8 cellular contexts compared by ENCODE assay signal in the genomic region with DNA sequence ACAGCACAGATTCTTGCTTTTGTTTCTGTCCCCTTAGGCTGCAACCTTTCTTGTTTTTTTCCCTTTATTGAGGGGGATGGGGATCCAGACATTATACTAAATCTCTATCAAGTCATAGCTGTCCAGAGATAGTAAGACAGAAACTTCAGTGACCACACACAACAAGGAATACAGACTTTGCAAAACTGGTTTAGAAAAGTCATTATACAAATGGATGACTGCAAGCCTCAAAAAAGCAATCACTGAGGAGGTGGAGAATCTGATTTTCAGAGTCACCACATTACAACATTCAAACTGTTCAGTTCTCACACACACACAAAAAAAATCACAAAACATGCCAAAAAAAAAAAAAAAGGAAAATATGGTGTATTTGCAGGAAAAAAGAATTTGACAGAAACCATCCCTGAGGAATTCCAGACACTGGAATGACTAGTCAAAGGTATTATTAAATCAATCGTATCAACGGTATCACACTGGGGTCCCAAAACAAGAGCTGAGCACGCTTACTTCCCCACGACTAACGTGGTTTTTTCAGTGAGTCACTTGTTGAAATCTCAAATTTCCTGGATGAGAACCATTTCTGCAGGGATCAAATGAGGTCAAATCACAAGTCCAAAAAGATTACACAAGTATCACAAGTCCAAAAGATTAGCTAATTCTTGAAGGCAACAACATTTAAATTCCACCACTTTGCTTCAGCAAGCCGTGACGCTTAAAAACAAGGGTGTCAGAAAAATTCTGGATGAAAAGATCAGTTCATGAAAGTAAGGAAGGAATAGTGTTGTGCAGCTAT. TPM values are rescaled to one million over a fixed set of nuclear protein-coding genes. Genes with fewer than 3 reads are reported as not detected.
A peak's percentile ranks its signal among the peaks of the same experiment; 100 is the strongest.
DNase-seq lines count a peak whose midpoint lies in the region; ATAC-seq and TF ChIP-seq lines count a peak whose summit lies in the region.

No MANE protein-coding gene starts in this region.

- H2BK120ac ChIP-seq in trophoblast cell (ENCODE audit: insufficient read depth, low read length, poor library complexity) = no peak overlapping the region

- peaks cover 97% of the 10 kb centered on the region for H3K79me2 ChIP-seq in GM23338 (replicated peaks; ENCODE audit: insufficient read depth)
- H3K79me2 ChIP-seq in trophoblast cell (ENCODE audit: control insufficient read depth, insufficient read depth, low read length, poor library complexity) = peaks cover 8% of the 10 kb centered on the region

- no peak for TF ChIP-seq POLR2A in erythroblast (IDR thresholded peaks at IDR 0.05; ENCODE audit: low read length)

- no peak overlapping the region for H2AK5ac ChIP-seq in trophoblast cell (ENCODE audit: low read length)

- H3K23ac ChIP-seq in trophoblast cell (ENCODE audit: low read length) = no peak overlapping the region

- peaks cover 86% of the 10 kb centered on the region for H3K4me1 ChIP-seq in GM23338 (ENCODE audit: insufficient read depth)
- peaks cover 3 to 5% of the 10 kb centered on the region in 2 experiments for H3K4me1 ChIP-seq in trophoblast cell (ENCODE audit: control insufficient read depth in 1 of 2, insufficient read depth in 2 of 2, low read length in 2 of 2)

- H3K36me3 ChIP-seq in GM23338 (ENCODE audit: insufficient read depth) (0 out of 2 replicates have a peak, but pooled peaks cover under 1% of the 10 kb centered on the region), trophoblast cell (ENCODE audit: control insufficient read depth in 1 of 2, insufficient read depth in 2 of 2, low read length in 2 of 2) (peaks cover 3% of the 10 kb centered on the region in 2 experiments)

- H3K14ac ChIP-seq in trophoblast cell (ENCODE audit: low read length) = no peak overlapping the region

- H3K9me3 ChIP-seq in trophoblast cell (ENCODE audit: insufficient read depth, low read depth, low read length) = peaks cover 4% of the 10 kb centered on the region

- H3K4me1 Mint-ChIP-seq in GM23338 = peaks cover 58% of the 10 kb centered on the region
- H3K4me1 Mint-ChIP-seq in type B pancreatic cell (ENCODE audit: unreplicated experiment) = no peaks in the 10 kb centered on the region

- H3K9ac ChIP-seq in trophoblast cell (ENCODE audit: low read length) = no peak overlapping the region

- no peak overlapping the region for H3K18ac ChIP-seq in trophoblast cell (ENCODE audit: low read length)

- H4K91ac ChIP-seq in trophoblast cell (ENCODE audit: low read depth, low read length) = no peak overlapping the region

- H3K27ac Mint-ChIP-seq in GM23338 (peak overlapping the region; percentile 78), type B pancreatic cell (no peak overlapping the region)

- H3K4me3 Mint-ChIP-seq in GM23338 (no peak overlapping the region), type B pancreatic cell (no peak overlapping the region)

- H3K27ac ChIP-seq in GM23338 (ENCODE audit: low read depth) = peak overlapping the region; percentile 88
- no peak overlapping the region for H3K27ac ChIP-seq in trophoblast cell (ENCODE audit: low read depth, low read length)
- peak overlapping the region in 1 of 2 donors; percentile 21 for H3K27ac ChIP-seq in coronary artery

- no peaks in the 10 kb centered on the region for H3F3A ChIP-seq in GM23338 (replicated peaks; ENCODE audit: low read depth)

- no peaks in the 10 kb centered on the region; the same call in 1 of the 2 replicates for H4K20me1 ChIP-seq in GM23338 (replicated peaks; ENCODE audit: insufficient read depth)

- no peak for TF ChIP-seq CTCF in GM23338 (conservative IDR thresholded peaks at IDR 0.05; ENCODE audit: low read depth in 2 of 2)
- TF ChIP-seq CTCF in type B pancreatic cell (conservative IDR thresholded peaks at IDR 0.05) = no peak
- TF ChIP-seq CTCF in coronary artery (IDR thresholded peaks at IDR 0.05) = no peak

- peaks cover 2% of the 10 kb centered on the region for H3K79me1 ChIP-seq in trophoblast cell (ENCODE audit: low read length)

- peak overlapping the region; percentile 34 for H3K4ac ChIP-seq in trophoblast cell (ENCODE audit: low read depth, low read length)

- H2BK12ac ChIP-seq in trophoblast cell (ENCODE audit: low read length) = no peak overlapping the region

- H3K36me3 Mint-ChIP-seq in GM23338 (ENCODE audit: low read depth) (peaks cover 34% of the 10 kb centered on the region), type B pancreatic cell (peaks cover 11% of the 10 kb centered on the region)

- ATAC-seq in GM23338 (no peak), SK-N-SH treated with all-trans-retinoic acid at 6 μM for 48 hours (peak; percentile 32), HG03442 (IDR thresholded peaks at IDR 0.05; ENCODE audit: unreplicated experiment) (no peak)

- H3K9me3 Mint-ChIP-seq in GM23338 = peaks cover 16% of the 10 kb centered on the region
- H3K9me3 Mint-ChIP-seq in type B pancreatic cell = peaks cover 5% of the 10 kb centered on the region

- H3K4me3 ChIP-seq in GM23338 (peak overlapping the region; percentile 27; the same call in 1 of the 2 replicates), trophoblast cell (ENCODE audit: low read depth, low read length) (no peak overlapping the region), coronary artery (no peak overlapping the region)

- DNase-seq in GM23338 (ENCODE audit: low spot score) (no peak), erythroblast (lab: John Stamatoyannopoulos, UW) (peak; percentile 16 to 21), trophoblast cell (peak in 1 of 2 donors; percentile 40), type B pancreatic cell (ENCODE audit: extremely low spot score, unreplicated experiment) (no peak), coronary artery (ENCODE audit: low spot score) (no peak)
- DNase-seq in activated CD8-positive, alpha-beta memory T cell treated with anti-CD3 and anti-CD28 coated beads for 24 hours = no peak

- H3K9me2 ChIP-seq in GM23338 (ENCODE audit: insufficient read depth) = no peaks in the 10 kb centered on the region

- peaks cover 4% of the 10 kb centered on the region for H3K27me3 Mint-ChIP-seq in GM23338 (ENCODE audit: insufficient read depth, low read depth, poor library complexity)
- no peaks in the 10 kb centered on the region for H3K27me3 Mint-ChIP-seq in type B pancreatic cell

- no peak overlapping the region for H2AFZ ChIP-seq in GM23338
- no peak overlapping the region for H2AFZ ChIP-seq in trophoblast cell (ENCODE audit: insufficient read depth, low read length, poor library complexity)

- no peak overlapping the region for H4K8ac ChIP-seq in trophoblast cell (ENCODE audit: low read depth, low read length)

- H4K12ac ChIP-seq in trophoblast cell (ENCODE audit: low read depth, low read length) = no peak overlapping the region

- WGBS in trophoblast cell (ENCODE audit: extremely low coverage, insufficient coverage, insufficient read length) = no CpG with 5 or more reads among the region's 7 CpGs

- no peak overlapping the region for H2BK5ac ChIP-seq in trophoblast cell (ENCODE audit: low read depth, low read length, poor library complexity)

- H3K4me2 ChIP-seq in GM23338 (peak overlapping the region; percentile 26), trophoblast cell (ENCODE audit: low read length) (no peak overlapping the region)

- H3K27me3 ChIP-seq in GM23338 (ENCODE audit: insufficient read depth) (no peaks in the 10 kb centered on the region), trophoblast cell (ENCODE audit: insufficient read depth, low read length) (no peaks in the 10 kb centered on the region)

TF ChIP-seq in GM23338, 12 proteins besides CTCF, POLR2A, EP300 and RAD21:
- TF ChIP-seq, protein P1, sequence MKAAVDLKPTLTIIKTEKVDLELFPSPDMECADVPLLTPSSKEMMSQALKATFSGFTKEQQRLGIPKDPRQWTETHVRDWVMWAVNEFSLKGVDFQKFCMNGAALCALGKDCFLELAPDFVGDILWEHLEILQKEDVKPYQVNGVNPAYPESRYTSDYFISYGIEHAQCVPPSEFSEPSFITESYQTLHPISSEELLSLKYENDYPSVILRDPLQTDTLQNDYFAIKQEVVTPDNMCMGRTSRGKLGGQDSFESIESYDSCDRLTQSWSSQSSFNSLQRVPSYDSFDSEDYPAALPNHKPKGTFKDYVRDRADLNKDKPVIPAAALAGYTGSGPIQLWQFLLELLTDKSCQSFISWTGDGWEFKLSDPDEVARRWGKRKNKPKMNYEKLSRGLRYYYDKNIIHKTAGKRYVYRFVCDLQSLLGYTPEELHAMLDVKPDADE (IDR thresholded peaks at IDR 0.05) = no peak
- TF ChIP-seq EZH2 (IDR thresholded peaks at IDR 0.05; ENCODE audit: low read depth, unreplicated experiment) (no peak), STAT1 (IDR thresholded peaks at IDR 0.05; ENCODE audit: unreplicated experiment) (no peak), ZNF331 (CRISPR knock-in tag; IDR thresholded peaks at IDR 0.05; ENCODE audit: low read depth) (no peak)

TF ChIP-seq in SK-N-SH treated with all-trans-retinoic acid at 6 μM for 48 hours, 23 proteins besides CTCF, POLR2A, EP300 and RAD21:
- TF ChIP-seq BACH2 (CRISPR knock-in tag; IDR thresholded peaks at IDR 0.05; ENCODE audit: borderline replicate concordance) (no peak), ISL1 (CRISPR knock-in tag; IDR thresholded peaks at IDR 0.05) (peak; percentile 47), OSR1 (CRISPR knock-in tag; IDR thresholded peaks at IDR 0.05) (0 out of 2 replicates have a peak, but pooled peaks have one; percentile 18), TCF4 (CRISPR knock-in tag; IDR thresholded peaks at IDR 0.05; ENCODE audit: borderline replicate concordance) (no peak)

RNA-seq across cellular contexts. Expression of a gene that starts 41.2 kb away (rescaled TPM):
- total RNA-seq in GM23338 (2014; rRNA removed; shearing (Covaris generic)) = 32.5 and 39.3 TPM in 2 replicates
- 16.9 and 18.4 TPM in 2 replicates for polyA plus RNA-seq in GM23338 (2016; fragmentation: Nextera tagmentation; extraction: Ambion mirVana)
- 27.7 and 29.0 TPM in 2 replicates for polyA plus RNA-seq in trophoblast cell (2013)
- total RNA-seq in type B pancreatic cell (ENCODE audit: low replicate concordance) = 17.3 and 19.1 TPM in 2 replicates

Comparison
In these comparisons a context has a peak if more than half of its experiments do, and no peak if none do; other contexts are left out.
1. DNase-seq: peak in erythroblast (2 of 2); none in GM23338 (single experiment), activated CD8-positive, alpha-beta memory T cell treated with anti-CD3 and anti-CD28 coated beads for 24 hours (single experiment), type B pancreatic cell (single experiment) and coronary artery (single experiment).